22 cellular contexts compared by ENCODE assay signal in the genomic region with DNA sequence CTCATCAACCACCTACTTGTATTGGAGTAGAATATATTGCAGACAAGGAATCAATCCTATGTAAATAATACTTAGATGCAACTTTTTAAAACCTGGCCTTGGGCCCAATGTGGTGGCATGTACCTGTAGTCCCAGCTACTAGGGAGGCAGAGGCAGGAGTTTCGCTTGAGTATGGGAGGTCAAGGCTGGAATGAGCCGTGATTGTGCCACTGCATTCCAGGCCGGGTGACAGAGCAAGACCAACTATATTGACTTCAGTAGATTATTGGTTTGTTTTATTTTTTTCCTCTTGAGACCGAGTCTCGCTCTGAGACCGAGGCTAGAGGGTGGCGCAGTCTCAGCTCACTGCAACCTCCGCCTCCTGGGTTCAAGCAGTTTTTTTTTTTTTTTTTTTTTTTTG. TPM values are rescaled to one million over a fixed set of nuclear protein-coding genes. Genes with fewer than 3 reads are reported as not detected.
A peak's percentile ranks its signal among the peaks of the same experiment; 100 is the strongest.
DNase-seq lines count a peak whose midpoint lies in the region; TF ChIP-seq lines count a peak whose summit lies in the region.
"Had no signal": no experiment of that assay in that cellular context is flagged by ENCODE, and none has a peak within 500 bp of the region (broad histone marks: within the 10 kb centered on the region; RNA-seq: fewer than 3 reads in every experiment).

No MANE protein-coding gene starts in this region.

- H3K27ac ChIP-seq in RWPE1 (peak overlapping the region; percentile 52), epithelial cell of prostate (peak overlapping the region; percentile 44), dorsolateral prefrontal cortex (no peak overlapping the region)
- H3K27ac ChIP-seq: HL-60, SJSA1 had no signal

- H3K4me1 ChIP-seq in Loucy (ENCODE audit: insufficient read depth, low read length, poor library complexity, severe bottlenecking): peaks cover 30% of the 10 kb centered on the region

- intact Hi-C loops in dorsolateral prefrontal cortex (cut with DNase I): no loop called here

- DNase-seq in RWPE1 (ENCODE audit: low spot score) (no peak), epithelial cell of prostate (ENCODE audit: low read depth, low spot score) (no peak), osteocyte (ENCODE audit: extremely low spot score, unreplicated experiment) (peak; percentile 42), NCI-H1417 treated with DMSO at 0.1 percent for 48 hours (lab: John Stamatoyannopoulos, UW) (no peak), NCI-H2171 treated with DMSO at 0.1 percent for 48 hours (lab: John Stamatoyannopoulos, UW) (no peak), NCI-H1105 (lab: John Stamatoyannopoulos, UW) (no peak), dorsolateral prefrontal cortex (no peak)
- DNase-seq: DMS79 treated with DMSO at 0.1 percent for 48 hours, HCEC 1CT, IMR-90, MG63, NCI-H1048, NCI-H2081, NCI-H510A, NCI-H774 had no signal

- no peak overlapping the region for H2AFZ ChIP-seq in Loucy (ENCODE audit: low read length)
- H2AFZ ChIP-seq: GM23338 had no signal

- peak overlapping the region; percentile 38 for H3K27ac Mint-ChIP-seq in osteocyte (ENCODE audit: unreplicated experiment)
- H3K27ac Mint-ChIP-seq: CD14-positive monocyte, GM23338 had no signal

- CTCF ChIA-PET in RWPE1 (lab: Yijun Ruan, JAX): no interaction called here

- POLR2A ChIA-PET in RWPE1 (lab: Yijun Ruan, JAX; ENCODE audit: low non-redundant PET): no interaction called here

- peak overlapping the region; percentile 80 for H3K4me2 ChIP-seq in Loucy (ENCODE audit: low read depth, low read length, poor library complexity, severe bottlenecking)
- H3K4me2 ChIP-seq: GM23338 had no signal

- peaks cover 39% of the 10 kb centered on the region for H3K4me1 Mint-ChIP-seq in osteocyte (ENCODE audit: unreplicated experiment)

- H3K9me2 ChIP-seq in Loucy (replicated peaks; ENCODE audit: low read depth, low read length): no peaks in the 10 kb centered on the region

- no peak overlapping the region for H3K4me3 Mint-ChIP-seq in osteocyte (ENCODE audit: unreplicated experiment)
- H3K4me3 Mint-ChIP-seq: CD14-positive monocyte, GM23338 had no signal

- no peaks in the 10 kb centered on the region for H3K27me3 Mint-ChIP-seq in osteocyte (ENCODE audit: unreplicated experiment)

- no peak for TF ChIP-seq CTCF in Loucy (conservative IDR thresholded peaks at IDR 0.05; ENCODE audit: low read length)
- no peak for TF ChIP-seq CTCF in RWPE1 (conservative IDR thresholded peaks at IDR 0.05; ENCODE audit: low read depth)
- TF ChIP-seq CTCF in osteocyte (IDR thresholded peaks at IDR 0.05): no peak
- TF ChIP-seq CTCF in dorsolateral prefrontal cortex (IDR thresholded peaks at IDR 0.05 in 54 of 56, conservative IDR thresholded peaks at IDR 0.05 in 2 of 56; ENCODE audit: low read depth in 1 of 56, partially characterized antibody in 56 of 56): no peak

- H3K9ac ChIP-seq in Loucy (ENCODE audit: low read depth, low read length, poor library complexity, severe bottlenecking): no peak overlapping the region

- no peaks in the 10 kb centered on the region for H3K9me3 ChIP-seq in Loucy (ENCODE audit: insufficient read depth, low read depth, low read length)
- H3K9me3 ChIP-seq: MG63, SJSA1 had no signal

- no peaks in the 10 kb centered on the region for H3K27me3 ChIP-seq in Loucy (ENCODE audit: insufficient read depth, low read length, poor library complexity, severe bottlenecking)
- H3K27me3 ChIP-seq in dorsolateral prefrontal cortex: no peaks in the 10 kb centered on the region
- H3K27me3 ChIP-seq: MG63, SJSA1 had no signal

- no peaks in the 10 kb centered on the region for H3K9me3 Mint-ChIP-seq in osteocyte (ENCODE audit: unreplicated experiment)
- H3K9me3 Mint-ChIP-seq: GM23338 had no signal

- H4K20me1 ChIP-seq in Loucy (ENCODE audit: insufficient read depth, low read length, poor library complexity, severe bottlenecking): peaks cover 62% of the 10 kb centered on the region

- peaks cover 4% of the 10 kb centered on the region for H3K36me3 Mint-ChIP-seq in osteocyte (ENCODE audit: unreplicated experiment)

- H3K36me3 ChIP-seq in Loucy (ENCODE audit: insufficient read depth, low read length): no peaks in the 10 kb centered on the region

- H3K4me3 ChIP-seq in Loucy (ENCODE audit: low read length, poor library complexity, severe bottlenecking) (peak overlapping the region; percentile 4), dorsolateral prefrontal cortex (no peak overlapping the region)
- H3K4me3 ChIP-seq: GM23338, MG63, SJSA1 had no signal

- peaks cover 85% of the 10 kb centered on the region for H3K79me2 ChIP-seq in Loucy (ENCODE audit: insufficient read depth, low read length)

- no peaks in the 10 kb centered on the region; the same call in 1 of the 2 replicates for H3F3A ChIP-seq in Loucy (ENCODE audit: low read depth)

RNA-seq across cellular contexts. Expression of a gene that starts 3.6 kb away (rescaled TPM):
- total RNA-seq in osteocyte (42.1 and 48.2 TPM in 2 replicates), dorsolateral prefrontal cortex (10 to 100 TPM; 44.6 to 88.8 (median 56.4) TPM)

RNA-seq across cellular contexts. Expression of a gene that starts 7.9 kb away (rescaled TPM):
- total RNA-seq in osteocyte (not detected in 2 replicates), dorsolateral prefrontal cortex (not detected)
- total RNA-seq: G401, GM23338, IMR-90, OCI-LY7 had no signal

Comparison
In these comparisons a context has a peak if more than half of its experiments do, and no peak if none do; other contexts are left out.
1. H3K27ac ChIP-seq: peak in RWPE1 (single experiment) and epithelial cell of prostate (single experiment); none in dorsolateral prefrontal cortex (0 of 59).